In the genomic region with DNA sequence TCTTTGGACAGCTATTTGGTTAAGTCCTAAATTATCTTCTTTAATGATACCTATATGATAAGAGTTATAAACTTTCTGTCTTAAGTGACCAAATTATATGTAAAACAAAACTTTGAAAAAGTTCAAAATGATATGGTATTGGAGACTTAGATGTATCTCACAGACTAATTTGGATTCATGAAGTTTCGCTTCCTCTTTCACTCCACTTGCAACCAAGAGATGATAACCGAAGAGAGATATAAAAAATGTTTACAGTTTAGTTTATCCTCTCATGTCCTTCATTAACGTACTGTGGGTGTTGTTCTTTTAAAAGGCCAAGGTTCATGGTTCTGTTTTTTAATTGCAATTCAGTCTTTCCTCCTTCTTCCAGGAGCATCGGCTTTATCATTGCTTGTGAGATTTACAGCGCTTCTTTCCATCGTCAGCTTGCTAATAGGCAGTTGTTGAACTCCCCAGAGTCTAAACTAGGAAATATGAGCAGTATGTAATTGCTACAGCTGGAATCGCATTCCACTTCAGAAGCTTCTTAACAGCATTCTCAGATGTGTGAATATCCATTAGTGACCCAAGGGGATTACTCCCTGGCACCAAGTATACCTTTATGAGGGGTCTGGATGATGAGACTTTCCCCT, we compare ENCODE assay signal across 9 cellular contexts.
DNase-seq lines count a peak whose midpoint lies in the region; TF ChIP-seq lines count a peak whose summit lies in the region.
"Had no signal": no experiment of that assay in that cellular context is flagged by ENCODE, and none has a peak within 500 bp of the region (broad histone marks: within the 10 kb centered on the region; RNA-seq: fewer than 3 reads in every experiment).

No MANE protein-coding gene starts in this region.

- intact Hi-C loops in ascending aorta (cut with DNase I): no loop called here

- peak overlapping the region; percentile 57; the same call in 1 of the 2 replicates for H3K4me3 ChIP-seq in GM08714 (ENCODE audit: low read length)
- no peak overlapping the region for H3K4me3 ChIP-seq in HEK293 (ENCODE audit: low read depth, low read length)
- H3K4me3 ChIP-seq in fibroblast of the aortic adventitia (ENCODE audit: low read depth, low read length): no peak overlapping the region
- no peak overlapping the region for H3K4me3 ChIP-seq in ascending aorta

- H3K4me1 Mint-ChIP-seq in activated CD4-positive, alpha-beta T cell treated with anti-CD3 and anti-CD28 coated beads, Interleukin-2, amount 10 ng/mL, durations not matched to agents 7 days and 5 days: no peaks in the 10 kb centered on the region
- H3K4me1 Mint-ChIP-seq: central memory CD8-positive, alpha-beta T cell had no signal

- TF ChIP-seq CTCF in HEK293 (tag by site-specific recombination; IDR thresholded peaks at IDR 0.05) (no peak), fibroblast of the aortic adventitia (IDR thresholded peaks at IDR 0.05; ENCODE audit: insufficient read depth, low read length) (no peak), ascending aorta (IDR thresholded peaks at IDR 0.05) (no peak)

- CTCF ChIA-PET in HEK293 (lab: Yijun Ruan, JAX): interaction anchor here (0.7 kb wide), 2 partner anchors 65 to 164 kb away, joined by 3 read pairs; no protein-coding TSS in a partner anchor
- CTCF ChIA-PET in activated CD4-positive, alpha-beta T cell treated with anti-CD3 and anti-CD28 coated beads, Interleukin-2, amount 10 ng/mL, durations not matched to agents 7 days and 5 days (lab: Charles Lee): no interaction called here

- H3K9me3 Mint-ChIP-seq in activated CD4-positive, alpha-beta T cell treated with anti-CD3 and anti-CD28 coated beads, Interleukin-2, amount 10 ng/mL, durations not matched to agents 7 days and 5 days: peaks cover 2% of the 10 kb centered on the region

- H3K4me1 ChIP-seq in HEK293 (ENCODE audit: control insufficient read depth, insufficient read depth, low read length) (peaks cover 5% of the 10 kb centered on the region; the same call in 1 of the 2 replicates), ascending aorta (no peaks in the 10 kb centered on the region)

- H3K27ac Mint-ChIP-seq in activated CD4-positive, alpha-beta T cell treated with anti-CD3 and anti-CD28 coated beads, Interleukin-2, amount 10 ng/mL, durations not matched to agents 7 days and 5 days: no peak overlapping the region

- H3K4me3 Mint-ChIP-seq in activated CD4-positive, alpha-beta T cell treated with anti-CD3 and anti-CD28 coated beads, Interleukin-2, amount 10 ng/mL, durations not matched to agents 7 days and 5 days: no peak overlapping the region
- H3K4me3 Mint-ChIP-seq: central memory CD8-positive, alpha-beta T cell had no signal

- H3K9me3 ChIP-seq in HEK293 (ENCODE audit: control insufficient read depth, insufficient read depth, low read depth, low read length) (no peaks in the 10 kb centered on the region), ascending aorta (no peaks in the 10 kb centered on the region)

- no peaks in the 10 kb centered on the region for H3K27me3 Mint-ChIP-seq in activated CD4-positive, alpha-beta T cell treated with anti-CD3 and anti-CD28 coated beads, Interleukin-2, amount 10 ng/mL, durations not matched to agents 7 days and 5 days
- H3K27me3 Mint-ChIP-seq: central memory CD8-positive, alpha-beta T cell had no signal

- H3K36me3 Mint-ChIP-seq in activated CD4-positive, alpha-beta T cell treated with anti-CD3 and anti-CD28 coated beads, Interleukin-2, amount 10 ng/mL, durations not matched to agents 7 days and 5 days (ENCODE audit: low read depth): no peaks in the 10 kb centered on the region

- no peaks in the 10 kb centered on the region for H3K36me3 ChIP-seq in HEK293 (ENCODE audit: control insufficient read depth in 2 of 2, insufficient read depth in 1 of 2, low read length in 2 of 2)
- H3K36me3 ChIP-seq in ascending aorta: no peaks in the 10 kb centered on the region

- no peaks in the 10 kb centered on the region for H3K27me3 ChIP-seq in ascending aorta

- POLR2A ChIA-PET in HEK293 (lab: Yijun Ruan, JAX): no interaction called here
- POLR2A ChIA-PET in activated CD4-positive, alpha-beta T cell treated with anti-CD3 and anti-CD28 coated beads, Interleukin-2, amount 10 ng/mL, durations not matched to agents 7 days and 5 days (lab: Charles Lee): no interaction called here

- DNase-seq in NCI-H1105 (lab: John Stamatoyannopoulos, UW): peak; percentile 40
- peak; percentile 11 for DNase-seq in fibroblast of the aortic adventitia (ENCODE audit: low read depth)
- DNase-seq in activated CD4-positive, alpha-beta T cell treated with anti-CD3 and anti-CD28 coated beads, Interleukin-2, amount 10 ng/mL, durations not matched to agents 7 days and 5 days: no peak
- no peak for DNase-seq in NCI-H526 (lab: John Stamatoyannopoulos, UW)
- no peak for DNase-seq in ascending aorta (ENCODE audit: low spot score in 2 of 2)
- no peak for DNase-seq in activated CD4-positive, alpha-beta T cell treated with anti-CD3 and anti-CD28 coated beads for 1 hour

- H3K27ac ChIP-seq in HEK293 (ENCODE audit: extremely low read depth, low read depth, low read length): no peak overlapping the region
- no peak overlapping the region for H3K27ac ChIP-seq in ascending aorta

TF ChIP-seq in HEK293, 187 proteins besides CTCF, POLR2A, EP300 and RAD21 (continues in another document):
- TF ChIP-seq ZNF560 (tag by site-specific recombination; IDR thresholded peaks at IDR 0.05; ENCODE audit: borderline replicate concordance) (no peak), SCRT1 (tag by site-specific recombination; IDR thresholded peaks at IDR 0.05; ENCODE audit: borderline replicate concordance) (no peak), MZF1 (tag by site-specific recombination; IDR thresholded peaks at IDR 0.05; ENCODE audit: borderline replicate concordance) (no peak), TRIM28 (IDR thresholded peaks at IDR 0.05; ENCODE audit: borderline replicate concordance, low read length) (no peak), KLF8 (tag by site-specific recombination; IDR thresholded peaks at IDR 0.05) (no peak), ZNF654 (tag by site-specific recombination; IDR thresholded peaks at IDR 0.05; ENCODE audit: low read depth) (no peak), KLF1 (tag by site-specific recombination; IDR thresholded peaks at IDR 0.05) (no peak), ZNF223 (tag by site-specific recombination; IDR thresholded peaks at IDR 0.05) (no peak), OSR2 (tag by site-specific recombination; IDR thresholded peaks at IDR 0.05) (peak; percentile 86), ZNF830 (tag by site-specific recombination; IDR thresholded peaks at IDR 0.05; ENCODE audit: low read depth) (no peak), ZNF558 (tag by site-specific recombination; IDR thresholded peaks at IDR 0.05) (no peak), ZNF391 (tag by site-specific recombination; IDR thresholded peaks at IDR 0.05; ENCODE audit: borderline replicate concordance, low read depth) (no peak), ZNF530 (tag by site-specific recombination; IDR thresholded peaks at IDR 0.05; ENCODE audit: low read depth) (no peak), FEZF1 (tag by site-specific recombination; IDR thresholded peaks at IDR 0.05) (peak; percentile 32; the same call in 1 of the 2 replicates), ZFP69B (tag by site-specific recombination; IDR thresholded peaks at IDR 0.05) (no peak), ZNF629 (tag by site-specific recombination; IDR thresholded peaks at IDR 0.05) (no peak), ZNF660 (tag by site-specific recombination; IDR thresholded peaks at IDR 0.05) (no peak), WT1 (tag by site-specific recombination; IDR thresholded peaks at IDR 0.05) (peak; percentile 70), SP7 (tag by site-specific recombination; IDR thresholded peaks at IDR 0.05) (peak; percentile 63; the same call in 1 of the 2 replicates), ZNF701 (tag by site-specific recombination; IDR thresholded peaks at IDR 0.05) (no peak), ZNF521 (tag by site-specific recombination; IDR thresholded peaks at IDR 0.05) (no peak)
- TF ChIP-seq, protein P1, sequence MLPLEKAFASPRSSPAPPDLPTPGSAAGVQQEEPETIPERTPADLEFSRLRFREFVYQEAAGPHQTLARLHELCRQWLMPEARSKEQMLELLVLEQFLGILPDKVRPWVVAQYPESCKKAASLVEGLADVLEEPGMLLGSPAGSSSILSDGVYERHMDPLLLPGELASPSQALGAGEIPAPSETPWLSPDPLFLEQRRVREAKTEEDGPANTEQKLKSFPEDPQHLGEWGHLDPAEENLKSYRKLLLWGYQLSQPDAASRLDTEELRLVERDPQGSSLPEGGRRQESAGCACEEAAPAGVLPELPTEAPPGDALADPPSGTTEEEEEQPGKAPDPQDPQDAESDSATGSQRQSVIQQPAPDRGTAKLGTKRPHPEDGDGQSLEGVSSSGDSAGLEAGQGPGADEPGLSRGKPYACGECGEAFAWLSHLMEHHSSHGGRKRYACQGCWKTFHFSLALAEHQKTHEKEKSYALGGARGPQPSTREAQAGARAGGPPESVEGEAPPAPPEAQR (tag by site-specific recombination; IDR thresholded peaks at IDR 0.05): no peak
- TF ChIP-seq, protein P2, sequence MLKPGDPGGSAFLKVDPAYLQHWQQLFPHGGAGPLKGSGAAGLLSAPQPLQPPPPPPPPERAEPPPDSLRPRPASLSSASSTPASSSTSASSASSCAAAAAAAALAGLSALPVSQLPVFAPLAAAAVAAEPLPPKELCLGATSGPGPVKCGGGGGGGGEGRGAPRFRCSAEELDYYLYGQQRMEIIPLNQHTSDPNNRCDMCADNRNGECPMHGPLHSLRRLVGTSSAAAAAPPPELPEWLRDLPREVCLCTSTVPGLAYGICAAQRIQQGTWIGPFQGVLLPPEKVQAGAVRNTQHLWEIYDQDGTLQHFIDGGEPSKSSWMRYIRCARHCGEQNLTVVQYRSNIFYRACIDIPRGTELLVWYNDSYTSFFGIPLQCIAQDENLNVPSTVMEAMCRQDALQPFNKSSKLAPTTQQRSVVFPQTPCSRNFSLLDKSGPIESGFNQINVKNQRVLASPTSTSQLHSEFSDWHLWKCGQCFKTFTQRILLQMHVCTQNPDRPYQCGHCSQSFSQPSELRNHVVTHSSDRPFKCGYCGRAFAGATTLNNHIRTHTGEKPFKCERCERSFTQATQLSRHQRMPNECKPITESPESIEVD (tag by site-specific recombination; IDR thresholded peaks at IDR 0.05): peak; percentile 22; the same call in 1 of the 2 replicates
- TF ChIP-seq, protein P3, sequence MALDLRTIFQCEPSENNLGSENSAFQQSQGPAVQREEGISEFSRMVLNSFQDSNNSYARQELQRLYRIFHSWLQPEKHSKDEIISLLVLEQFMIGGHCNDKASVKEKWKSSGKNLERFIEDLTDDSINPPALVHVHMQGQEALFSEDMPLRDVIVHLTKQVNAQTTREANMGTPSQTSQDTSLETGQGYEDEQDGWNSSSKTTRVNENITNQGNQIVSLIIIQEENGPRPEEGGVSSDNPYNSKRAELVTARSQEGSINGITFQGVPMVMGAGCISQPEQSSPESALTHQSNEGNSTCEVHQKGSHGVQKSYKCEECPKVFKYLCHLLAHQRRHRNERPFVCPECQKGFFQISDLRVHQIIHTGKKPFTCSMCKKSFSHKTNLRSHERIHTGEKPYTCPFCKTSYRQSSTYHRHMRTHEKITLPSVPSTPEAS (tag by site-specific recombination; IDR thresholded peaks at IDR 0.05): no peak

Comparison
In these comparisons a context has a peak if more than half of its experiments do, and no peak if none do; other contexts are left out.
1. DNase-seq: peak in NCI-H1105 (single experiment) and fibroblast of the aortic adventitia (single experiment); none in activated CD4-positive, alpha-beta T cell treated with anti-CD3 and anti-CD28 coated beads, Interleukin-2, amount 10 ng/mL, durations not matched to agents 7 days and 5 days (single experiment), NCI-H526 (0 of 2), ascending aorta (0 of 2) and activated CD4-positive, alpha-beta T cell treated with anti-CD3 and anti-CD28 coated beads for 1 hour (single experiment).